9 cellular contexts compared by ENCODE assay signal in the genomic region with DNA sequence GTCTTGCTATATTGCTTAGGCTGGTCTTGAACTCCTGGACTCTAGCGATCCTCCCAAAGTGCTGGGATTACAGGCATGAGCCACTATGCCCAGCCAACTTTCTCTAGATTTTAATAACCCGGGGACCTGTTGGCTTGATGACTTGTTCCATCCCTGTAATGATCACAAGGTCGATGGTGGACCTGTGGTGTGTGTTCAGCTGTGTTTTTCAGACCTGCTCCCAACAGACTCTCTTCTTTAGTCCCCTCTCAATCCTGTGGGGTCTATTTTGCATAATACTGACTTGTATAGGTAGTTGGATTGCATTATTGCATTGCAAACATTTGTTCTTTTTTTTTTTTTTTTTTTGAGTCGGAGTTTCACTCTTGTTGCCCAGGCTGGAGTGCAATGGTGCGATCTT. TPM values are rescaled to one million over a fixed set of nuclear protein-coding genes. Genes with fewer than 3 reads are reported as not detected.
DNase-seq lines count a peak whose midpoint lies in the region; ATAC-seq, FAIRE-seq and TF ChIP-seq lines count a peak whose summit lies in the region.
"Had no signal": no experiment of that assay in that cellular context is flagged by ENCODE, and none has a peak within 500 bp of the region (broad histone marks: within the 10 kb centered on the region; RNA-seq: fewer than 3 reads in every experiment).

No MANE protein-coding gene starts in this region.

- CTCF ChIA-PET in SK-N-SH (lab: Yijun Ruan, JAX) (interaction anchor here (0.9 to 3.9 kb wide), 12 partner anchors 9 to 110 kb away, joined by 3 to 51 read pairs (median 6); a partner anchor contains a TSS), PC-9 (lab: Charles Lee) (interaction anchor here (0.5 to 2.6 kb wide), 2 partner anchors 109 to 512 kb away, joined by 3 to 13 read pairs; a partner anchor contains a TSS), endothelial cell of umbilical vein (lab: Charles Lee) (interaction anchor here (0.9 to 5.3 kb wide), 7 partner anchors 13 to 109 kb away, joined by 3 to 100 read pairs (median 5); a partner anchor contains a TSS)

- 89% methylated on average over 5 of the region's 5 CpGs for WGBS in SK-N-SH (ENCODE audit: low lambda C conversion rate)

- H3K27ac ChIP-seq in SK-N-SH (ENCODE audit: low read depth in 2 of 2, low read length in 1 of 2) (no peak overlapping the region), PC-9 (no peak overlapping the region), endothelial cell of umbilical vein (ENCODE audit: insufficient read depth, low read depth, low read length) (no peak overlapping the region)

- H3K9ac ChIP-seq in SK-N-SH (no peak overlapping the region), endothelial cell of umbilical vein (replicated peaks; ENCODE audit: extremely low read depth, insufficient read depth, low read length) (no peak overlapping the region)

- peaks cover 17% of the 10 kb centered on the region for H3F3A ChIP-seq in SK-N-SH (replicated peaks; ENCODE audit: insufficient read depth)
- peaks cover 10% of the 10 kb centered on the region; the same call in 1 of the 2 replicates for H3F3A ChIP-seq in PC-9 (ENCODE audit: insufficient read depth, low read depth)

- POLR2A ChIA-PET in SK-N-SH (lab: Yijun Ruan, JAX) (interaction anchor here (3.5 kb wide), 1 partner anchor 109 kb away, joined by 21 read pairs; a partner anchor contains a TSS), PC-9 (lab: Charles Lee; ENCODE audit: unreplicated experiment) (interaction anchor here (0.6 kb wide), 1 partner anchor 84 kb away, joined by 3 read pairs; no protein-coding TSS in a partner anchor), endothelial cell of umbilical vein (lab: Charles Lee) (interaction anchor here (1.2 to 2.6 kb wide), 2 partner anchors 16 to 110 kb away, joined by 3 to 19 read pairs; a partner anchor contains a TSS)

- peaks cover 6 to 9% of the 10 kb centered on the region in 2 experiments; a peak in 3 of 4 replicates for H3K4me1 ChIP-seq in SK-N-SH (ENCODE audit: control insufficient read depth in 1 of 2, insufficient read depth in 2 of 2, low read depth in 1 of 2, low read length in 1 of 2)
- peaks cover 19% of the 10 kb centered on the region for H3K4me1 ChIP-seq in PC-9 (replicated peaks; ENCODE audit: insufficient read depth)
- H3K4me1 ChIP-seq in endothelial cell of umbilical vein (ENCODE audit: control insufficient read depth, extremely low read depth, insufficient read depth, low read length) = peaks cover 31% of the 10 kb centered on the region

- no peak overlapping the region for H2AFZ ChIP-seq in SK-N-SH (ENCODE audit: low read depth)
- H2AFZ ChIP-seq in PC-9 = no peak overlapping the region
- H2AFZ ChIP-seq in endothelial cell of umbilical vein (ENCODE audit: low read depth, low read length) = no peak overlapping the region

- peaks cover 0 to 4% of the 10 kb centered on the region in 2 experiments for H3K36me3 ChIP-seq in SK-N-SH (replicated peaks in 1 of 2; ENCODE audit: control insufficient read depth in 1 of 2, insufficient read depth in 2 of 2, low read length in 1 of 2)
- peaks cover 3% of the 10 kb centered on the region; the same call in 1 of the 2 replicates for H3K36me3 ChIP-seq in PC-9 (ENCODE audit: low read depth)
- H3K36me3 ChIP-seq in endothelial cell of umbilical vein (ENCODE audit: control insufficient read depth in 2 of 2, extremely low read depth in 1 of 2, insufficient read depth in 2 of 2, low read length in 2 of 2) = no peaks in the 10 kb centered on the region

- no peaks in the 10 kb centered on the region for H3K9me2 ChIP-seq in SK-N-SH
- H3K9me2 ChIP-seq in PC-9 (ENCODE audit: insufficient read depth) = no peaks in the 10 kb centered on the region

- H3K27me3 ChIP-seq in SK-N-SH (ENCODE audit: insufficient read depth) (no peaks in the 10 kb centered on the region), PC-9 (ENCODE audit: insufficient read depth, low read depth) (no peaks in the 10 kb centered on the region), endothelial cell of umbilical vein (ENCODE audit: control insufficient read depth in 2 of 2, insufficient read depth in 2 of 2, low read length in 2 of 2) (no peaks in the 10 kb centered on the region)

- TF ChIP-seq EP300 in SK-N-SH (IDR thresholded peaks at IDR 0.05; ENCODE audit: borderline replicate concordance in 1 of 2, low read depth in 1 of 2, low read length in 1 of 2) = no peak

- peaks cover 73% of the 10 kb centered on the region for H3K79me2 ChIP-seq in SK-N-SH (ENCODE audit: insufficient read depth)
- peaks cover 65% of the 10 kb centered on the region for H3K79me2 ChIP-seq in PC-9 (ENCODE audit: low read depth)
- H3K79me2 ChIP-seq in endothelial cell of umbilical vein (ENCODE audit: control insufficient read depth, insufficient read depth, low read length) = peaks cover 68% of the 10 kb centered on the region

- H3K4me3 ChIP-seq in SK-N-SH (ENCODE audit: low read depth in 2 of 2, low read length in 1 of 2) (peak overlapping the region in 1 of 2 experiments; percentile 92; a peak in 2 of 4 replicates), PC-9 (peak overlapping the region; percentile 62; the same call in 1 of the 2 replicates), endothelial cell of umbilical vein (replicated peaks in 1 of 3; ENCODE audit: insufficient read depth in 1 of 3, low read depth in 1 of 3, low read length in 3 of 3) (peak overlapping the region in 1 of 3 experiments; percentile 93), retinal pigment epithelial cell (ENCODE audit: low read length) (peak overlapping the region; percentile 87)

- ATAC-seq in SK-N-SH treated with all-trans-retinoic acid at 6 μM for 48 hours (no peak), GM19397 (IDR thresholded peaks at IDR 0.05; ENCODE audit: unreplicated experiment) (no peak)

- TF ChIP-seq RAD21 in SK-N-SH (IDR thresholded peaks at IDR 0.05; ENCODE audit: low read length) = no peak

- H4K20me1 ChIP-seq in SK-N-SH (ENCODE audit: insufficient read depth) (peaks cover 34% of the 10 kb centered on the region), PC-9 (ENCODE audit: insufficient read depth) (no peaks in the 10 kb centered on the region), endothelial cell of umbilical vein (replicated peaks; ENCODE audit: control insufficient read depth, extremely low read depth, insufficient read depth, low read length) (peaks cover 1% of the 10 kb centered on the region)

- no peak for FAIRE-seq in endothelial cell of umbilical vein (lab: Jason Lieb, UNC)
- no peak for FAIRE-seq in GM12892 (lab: Jason Lieb, UNC)

- BruUV-seq in PC-9 (replicated peaks; lab: Mats Ljungman, UMichigan) = no TSS peak
- BruUV-seq in endothelial cell of umbilical vein (replicated peaks; lab: Mats Ljungman, UMichigan) = no TSS peak

- no peaks in the 10 kb centered on the region for H3K9me3 ChIP-seq in SK-N-SH
- no peaks in the 10 kb centered on the region for H3K9me3 ChIP-seq in PC-9 (ENCODE audit: insufficient read depth, low read depth)
- no peaks in the 10 kb centered on the region for H3K9me3 ChIP-seq in endothelial cell of umbilical vein (replicated peaks; ENCODE audit: control insufficient read depth, insufficient read depth, low read length)

- TF ChIP-seq CTCF in SK-N-SH (IDR thresholded peaks at IDR 0.05) (no peak), PC-9 (conservative IDR thresholded peaks at IDR 0.05) (no peak), endothelial cell of umbilical vein (IDR thresholded peaks at IDR 0.05; ENCODE audit: extremely low read depth in 1 of 2, insufficient read depth in 1 of 2, low read depth in 1 of 2, low read length in 2 of 2) (no peak), retinal pigment epithelial cell (conservative IDR thresholded peaks at IDR 0.05; ENCODE audit: low read depth, low read length) (no peak)

- DNase-seq in SK-N-SH (no peak), PC-9 (no peak), endothelial cell of umbilical vein (ENCODE audit: low read depth, low spot score) (no peak), retinal pigment epithelial cell (ENCODE audit: low read depth) (no peak), GM12892 (ENCODE audit: insufficient read length) (no peak), germinal center (ENCODE audit: low spot score) (no peak)
- DNase-seq: 8988T had no signal

- intact Hi-C loops in PC-9 (cut with micrococcal nuclease; ENCODE audit: unreplicated experiment) = no loop called here
- intact Hi-C loops in endothelial cell of umbilical vein (cut with micrococcal nuclease) = no loop called here

- dilution Hi-C loops in endothelial cell of umbilical vein (cut with MboI; ENCODE audit: extremely low pct_ligation_motif_present, low sequenced_read_pairs) = no loop called here

- H3K4me2 ChIP-seq in SK-N-SH (peak overlapping the region; percentile 85), PC-9 (peak overlapping the region; percentile 85), endothelial cell of umbilical vein (ENCODE audit: insufficient read depth, low read length) (peak overlapping the region; percentile 97)

- H3K9me1 ChIP-seq in endothelial cell of umbilical vein (replicated peaks; ENCODE audit: control insufficient read depth, extremely low read depth, insufficient read depth, low read length) = no peaks in the 10 kb centered on the region

- TF ChIP-seq POLR2A in endothelial cell of umbilical vein (IDR thresholded peaks at IDR 0.05; ENCODE audit: low read depth, low read length) = no peak
- no peak for TF ChIP-seq POLR2A in GM12892 (IDR thresholded peaks at IDR 0.05; ENCODE audit: low read depth, low read length)

RNA-seq across cellular contexts. Expression of a gene that starts 1.9 kb away (rescaled TPM):
- polyA plus RNA-seq in SK-N-SH (2012; rRNA removed) (21.8 and 25.5 TPM in 2 replicates), endothelial cell of umbilical vein (22.3 and 30.9 TPM in 2 replicates)
- polyA plus RNA-seq in SK-N-SH (2012; cell fraction: cytosol; rRNA removed) = 28.9 and 31.6 TPM in 2 replicates
- polyA plus RNA-seq in SK-N-SH (2012; cell fraction: nucleus; rRNA removed) = 18.6 and 23.6 TPM in 2 replicates
- total RNA-seq in PC-9 (2021) (78.6 and 95.5 TPM in 2 replicates), endothelial cell of umbilical vein (45.1 and 45.5 TPM in 2 replicates)
- 20.1 and 24.3 TPM in 2 replicates for polyA plus RNA-seq in endothelial cell of umbilical vein (2011; cell fraction: cytosol; rRNA removed)
- 19.2 and 23.8 TPM in 2 replicates for polyA plus RNA-seq in endothelial cell of umbilical vein (2011; cell fraction: nucleus; rRNA removed)
- 40.0 and 56.7 TPM in 2 replicates for polyA plus RNA-seq in endothelial cell of umbilical vein (2012)
- 23.7 and 27.3 TPM in 2 replicates for polyA minus RNA-seq in endothelial cell of umbilical vein
- 13.8 TPM for polyA minus RNA-seq in endothelial cell of umbilical vein (2011; cell fraction: cytosol; rRNA and poly(A)+ RNA removed)
- polyA minus RNA-seq in endothelial cell of umbilical vein (2011; cell fraction: nucleus; rRNA and poly(A)+ RNA removed) = 9.2 and 12.0 TPM in 2 replicates
- polyA plus RNA-seq in GM12892 (2012; ENCODE audit: missing spikeins) = 75.2 TPM

RNA-seq across cellular contexts. Expression of a gene that starts 32.1 kb away (rescaled TPM):
- polyA plus RNA-seq in SK-N-SH (2012; rRNA removed) (5.7 and 6.0 TPM in 2 replicates), endothelial cell of umbilical vein (2.7 and 3.6 TPM in 2 replicates)
- 9.1 and 12.9 TPM in 2 replicates for polyA plus RNA-seq in SK-N-SH (2012; cell fraction: cytosol; rRNA removed)
- 2.7 and 4.6 TPM in 2 replicates for polyA plus RNA-seq in SK-N-SH (2012; cell fraction: nucleus; rRNA removed)
- total RNA-seq in PC-9 (2021) (12.9 and 13.1 TPM in 2 replicates), endothelial cell of umbilical vein (15.4 and 16.2 TPM in 2 replicates)
- polyA plus RNA-seq in endothelial cell of umbilical vein (2011; cell fraction: cytosol; rRNA removed) = 6.7 and 7.0 TPM in 2 replicates
- polyA plus RNA-seq in endothelial cell of umbilical vein (2011; cell fraction: nucleus; rRNA removed) = 5.0 and 6.0 TPM in 2 replicates
- polyA plus RNA-seq in endothelial cell of umbilical vein (2012) = 12.0 and 18.6 TPM in 2 replicates
- 2.0 and 2.3 TPM in 2 replicates for polyA minus RNA-seq in endothelial cell of umbilical vein
- 13.4 TPM for polyA minus RNA-seq in endothelial cell of umbilical vein (2011; cell fraction: cytosol; rRNA and poly(A)+ RNA removed)
- polyA minus RNA-seq in endothelial cell of umbilical vein (2011; cell fraction: nucleus; rRNA and poly(A)+ RNA removed) = 2.4 and 3.9 TPM in 2 replicates
- 34.1 TPM for polyA plus RNA-seq in GM12892 (2012; ENCODE audit: missing spikeins)
